Comparison of ENCODE assay signal across 10 cellular contexts in genomic region chr16:81626181-81626674, GRCh38.
DNase-seq lines count a peak whose midpoint lies in the region; ATAC-seq lines count a peak whose summit lies in the region.
"Had no signal": no experiment of that assay in that cellular context is flagged by ENCODE, and none has a peak within 500 bp of the region (broad histone marks: within the 10 kb centered on the region; RNA-seq: fewer than 3 reads in every experiment).

No MANE protein-coding gene starts in this region.

- H3K4me1 ChIP-seq in SJSA1 (replicated peaks) = peaks cover 33% of the 10 kb centered on the region

- CTCF ChIA-PET in T-cell (lab: Charles Lee) = interaction anchor here in 1 of 2 donors (0.5 kb wide), 1 partner anchor 45 kb away, joined by 3 read pairs; no protein-coding TSS in a partner anchor

- peaks cover 17 to 42% (median 30%) of the 10 kb centered on the region in 3 donors for H3K4me1 Mint-ChIP-seq in T-cell

- no peak overlapping the region for H3K4me3 Mint-ChIP-seq in T-cell
- H3K4me3 Mint-ChIP-seq: dendritic cell treated with granulocyte-macrophage colony-stimulating factor and Interleukin-4, amounts not matched to agents 40 ng/mL and 50 ng/mL, for 4 days; nephron had no signal

- ATAC-seq in GM19463 (IDR thresholded peaks at IDR 0.05; ENCODE audit: unreplicated experiment) = peak; percentile 15
- peak; percentile 28 for ATAC-seq in esophagus mucosa
- ATAC-seq in T-cell (replicated peaks in 1 of 4) = no peak

- DNase-seq in SJSA1 (ENCODE audit: low read depth in 1 of 2, low spot score in 2 of 2) = no peak
- peak; percentile 23 to 43 for DNase-seq in stimulated activated CD8-positive, alpha-beta memory T cell treated with anti-CD3 and anti-CD28 coated beads, Interleukin-15, amount 100 ng/mL, for 48 hours (ENCODE audit: low read depth in 2 of 2)
- no peak for DNase-seq in activated gamma-delta T cell (lab: John Stamatoyannopoulos, UW)
- DNase-seq in NCI-H128 (lab: John Stamatoyannopoulos, UW; ENCODE audit: unreplicated experiment) = no peak
- DNase-seq in T-cell = no peak

- no peaks in the 10 kb centered on the region for H3K27me3 Mint-ChIP-seq in T-cell
- H3K27me3 Mint-ChIP-seq: dendritic cell treated with granulocyte-macrophage colony-stimulating factor and Interleukin-4, amounts not matched to agents 40 ng/mL and 50 ng/mL, for 4 days had no signal

- H3K9me3 ChIP-seq in SJSA1 (replicated peaks) = peaks cover 4% of the 10 kb centered on the region

- POLR2A ChIA-PET in T-cell (lab: Charles Lee) = no interaction called here

- H3K36me3 ChIP-seq in SJSA1 = 0 out of 2 replicates have a peak, but pooled peaks cover 3% of the 10 kb centered on the region

- no peak overlapping the region for H3K27ac Mint-ChIP-seq in T-cell
- H3K27ac Mint-ChIP-seq: dendritic cell treated with granulocyte-macrophage colony-stimulating factor and Interleukin-4, amounts not matched to agents 40 ng/mL and 50 ng/mL, for 4 days; nephron had no signal

- no peaks in the 10 kb centered on the region for H3K9me3 Mint-ChIP-seq in T-cell
- H3K9me3 Mint-ChIP-seq: dendritic cell treated with granulocyte-macrophage colony-stimulating factor and Interleukin-4, amounts not matched to agents 40 ng/mL and 50 ng/mL, for 4 days; nephron had no signal

- no peaks in the 10 kb centered on the region for H3K27me3 ChIP-seq in SJSA1 (replicated peaks)

- H3K27ac ChIP-seq in SJSA1 = peak overlapping the region; percentile 80
- H3K27ac ChIP-seq: SK-N-MC had no signal

- no peak overlapping the region for H3K4me3 ChIP-seq in SJSA1
- H3K4me3 ChIP-seq: SK-N-MC had no signal

- H3K36me3 Mint-ChIP-seq in T-cell = peaks cover 1% of the 10 kb centered on the region

Comparison
In these comparisons a context has a peak if more than half of its experiments do, and no peak if none do; other contexts are left out.
1. ATAC-seq: peak in GM19463 (single experiment) and esophagus mucosa (single experiment); none in T-cell (0 of 4).
2. DNase-seq: peak in stimulated activated CD8-positive, alpha-beta memory T cell treated with anti-CD3 and anti-CD28 coated beads, Interleukin-15, amount 100 ng/mL, for 48 hours (2 of 2); none in SJSA1 (0 of 2), activated gamma-delta T cell (single experiment), NCI-H128 (single experiment) and T-cell (0 of 34).